ENCODE assay signal across 12 cellular contexts in genomic region chr19:41930926-41931592, GRCh38. TPM values are rescaled to one million over a fixed set of nuclear protein-coding genes. Genes with fewer than 3 reads are reported as not detected.
A peak's percentile ranks its signal among the peaks of the same experiment; 100 is the strongest.
DNase-seq lines count a peak whose midpoint lies in the region; ATAC-seq, FAIRE-seq and TF ChIP-seq lines count a peak whose summit lies in the region.
"Had no signal": no experiment of that assay in that cellular context is flagged by ENCODE, and none has a peak within 500 bp of the region (broad histone marks: within the 10 kb centered on the region; RNA-seq: fewer than 3 reads in every experiment).

No MANE protein-coding gene starts in this region.

- H4K20me1 ChIP-seq in IMR-90 (ENCODE audit: insufficient read depth, low read length): peaks cover 11% of the 10 kb centered on the region

- no TSS peak for BruUV-seq in IMR-90 (replicated peaks; lab: Mats Ljungman, UMichigan)

- H2BK15ac ChIP-seq in IMR-90 (ENCODE audit: low read depth, low read length): no peak overlapping the region

- no peak overlapping the region for H4K8ac ChIP-seq in IMR-90 (ENCODE audit: low read depth in 2 of 2, low read length in 2 of 2)

- peaks cover 3% of the 10 kb centered on the region; the same call in 1 of the 2 replicates for H3K9me3 ChIP-seq in IMR-90 (ENCODE audit: control insufficient read depth, insufficient read depth, low read length)

- H4K5ac ChIP-seq in IMR-90 (ENCODE audit: low read depth, low read length): no peak overlapping the region

- intact Hi-C loops in IMR-90 (cut with micrococcal nuclease): loop anchor here (5.0 kb wide), 1 partner anchor 49 kb away; the partner anchor contains the start of gene ARHGEF1

- H3K27me3 ChIP-seq in IMR-90 (ENCODE audit: control insufficient read depth, insufficient read depth, low read length): peaks cover 83% of the 10 kb centered on the region
- H3K27me3 ChIP-seq in kidney epithelial cell (ENCODE audit: control insufficient read depth, insufficient read depth, low read length): peaks cover 91% of the 10 kb centered on the region

- dilution Hi-C loops in IMR-90 (cut with HindIII; ENCODE audit: low sequenced_read_pairs, unreplicated experiment): no loop called here

- H2BK120ac ChIP-seq in IMR-90 (ENCODE audit: low read depth, low read length): no peak overlapping the region

- H2AFZ ChIP-seq in IMR-90 (replicated peaks; ENCODE audit: low read length, poor library complexity): no peak overlapping the region

- H2BK20ac ChIP-seq in IMR-90 (ENCODE audit: low read depth, low read length): no peak overlapping the region

- H3K14ac ChIP-seq in IMR-90 (replicated peaks; ENCODE audit: low read depth, low read length): no peak overlapping the region

- DNase-seq in COR-L47 (lab: John Stamatoyannopoulos, UW) (peak; percentile 76), IMR-90 (no peak), kidney epithelial cell (ENCODE audit: low read depth) (no peak), CD1c-positive myeloid dendritic cell (ENCODE audit: extremely low spot score) (no peak), urothelium cell line (ENCODE audit: low spot score) (no peak), cerebellum (ENCODE audit: low spot score) (no peak)
- DNase-seq: SHP77 had no signal

- no peak overlapping the region for H3K56ac ChIP-seq in IMR-90 (ENCODE audit: extremely low read depth, insufficient read depth, low read length)

- POLR2A ChIA-PET in IMR-90 (lab: Charles Lee; ENCODE audit: unreplicated experiment): no interaction called here

- H3K36me3 ChIP-seq in IMR-90 (ENCODE audit: control insufficient read depth, insufficient read depth, low read length) (no peaks in the 10 kb centered on the region), kidney epithelial cell (ENCODE audit: control insufficient read depth, insufficient read depth, low read length) (no peaks in the 10 kb centered on the region)

- H3K23ac ChIP-seq in IMR-90 (ENCODE audit: low read depth, low read length): no peak overlapping the region

- CTCF ChIA-PET in IMR-90 (lab: Yijun Ruan, JAX): no interaction called here

- no peak overlapping the region for H2BK5ac ChIP-seq in IMR-90 (ENCODE audit: low read depth, low read length, poor library complexity, severe bottlenecking)

- TF ChIP-seq POLR2A in IMR-90 (IDR thresholded peaks at IDR 0.05; ENCODE audit: low read depth, low read length): no peak

- H3K4me1 ChIP-seq in IMR-90 (ENCODE audit: control insufficient read depth, insufficient read depth, low read length): peaks cover 12% of the 10 kb centered on the region

- no peak overlapping the region for H2AK5ac ChIP-seq in IMR-90 (ENCODE audit: low read depth, low read length)

- H3K9ac ChIP-seq in IMR-90 (ENCODE audit: low read depth, low read length): no peak overlapping the region

- H3K9me1 ChIP-seq in IMR-90 (ENCODE audit: insufficient read depth, low read length): no peaks in the 10 kb centered on the region; the same call in 1 of the 2 replicates

- H3K4ac ChIP-seq in IMR-90 (ENCODE audit: low read depth, low read length): no peak overlapping the region

- no peak overlapping the region for H3K18ac ChIP-seq in IMR-90 (ENCODE audit: low read depth, low read length)

- in situ Hi-C loops in IMR-90 (cut with MboI; ENCODE audit: low sequenced_read_pairs): no loop called here

- ATAC-seq in IMR-90 (ENCODE audit: low read depth) (no peak), GM19395 (IDR thresholded peaks at IDR 0.05; ENCODE audit: unreplicated experiment) (no peak)

- H2AK9ac ChIP-seq in IMR-90 (replicated peaks; ENCODE audit: low read depth, low read length, poor library complexity): no peak overlapping the region

- H3K4me3 ChIP-seq in IMR-90 (ENCODE audit: insufficient read depth, low read depth, low read length) (no peak overlapping the region), WI38 (ENCODE audit: low read depth, low read length) (no peak overlapping the region), kidney epithelial cell (ENCODE audit: low read depth, low read length) (no peak overlapping the region)
- H3K4me3 ChIP-seq: smooth muscle cell had no signal

- H4K91ac ChIP-seq in IMR-90 (ENCODE audit: insufficient read depth, low read depth, low read length): no peak overlapping the region

- WGBS in IMR-90 (ENCODE audit: extremely low coverage in 2 of 2, insufficient read length in 1 of 2), 2 experiments: no CpG with 5 or more reads among the region's 17 CpGs

- no peak overlapping the region for H3K27ac ChIP-seq in IMR-90 (ENCODE audit: insufficient read depth, low read length)

- TF ChIP-seq RAD21 in IMR-90 (IDR thresholded peaks at IDR 0.05; ENCODE audit: low read length): no peak

- TF ChIP-seq CTCF in IMR-90 (conservative IDR thresholded peaks at IDR 0.05; ENCODE audit: low read depth, low read length) (peak; percentile 36), WI38 (IDR thresholded peaks at IDR 0.05; ENCODE audit: low read depth, low read length) (peak; percentile 33), kidney epithelial cell (IDR thresholded peaks at IDR 0.05; ENCODE audit: insufficient read depth, low read length, poor library complexity, severe bottlenecking) (peak; percentile 61)

- H3K4me2 ChIP-seq in IMR-90 (ENCODE audit: low read depth, low read length): no peak overlapping the region
- H3K4me2 ChIP-seq: smooth muscle cell had no signal

- no peak for FAIRE-seq in urothelium cell line (lab: Jason Lieb, UNC)

- H3K79me1 ChIP-seq in IMR-90 (ENCODE audit: low read depth in 1 of 2, low read length in 2 of 2): no peaks in the 10 kb centered on the region

TF ChIP-seq in IMR-90, 13 proteins besides CTCF, POLR2A, EP300 and RAD21:
- TF ChIP-seq BHLHE40 (IDR thresholded peaks at IDR 0.05; ENCODE audit: low read depth, low read length): no peak
- TF ChIP-seq MAFK (IDR thresholded peaks at IDR 0.05; ENCODE audit: low read depth, low read length): no peak
- TF ChIP-seq MAZ (IDR thresholded peaks at IDR 0.05; ENCODE audit: borderline replicate concordance, low read depth, low read length): no peak
- TF ChIP-seq SMC3 (IDR thresholded peaks at IDR 0.05; ENCODE audit: low read depth, low read length): no peak
- TF ChIP-seq MXI1 (IDR thresholded peaks at IDR 0.05; ENCODE audit: borderline replicate concordance, low read depth, low read length): no peak
- TF ChIP-seq RCOR1 (IDR thresholded peaks at IDR 0.05; ENCODE audit: insufficient replicate concordance, low read length): no peak
- TF ChIP-seq USF2 (IDR thresholded peaks at IDR 0.05; ENCODE audit: low read depth, low read length): no peak

RNA-seq across cellular contexts. Expression of gene ERFL, which starts 2.8 kb away (rescaled TPM):
- total RNA-seq in IMR-90 (2012; rRNA removed) (not detected in 2 replicates), kidney epithelial cell (not detected in 2 replicates), cerebellum (not detected)
- polyA plus RNA-seq in IMR-90 (2012; rRNA removed): 0.09 TPM in 1 of 2 replicates, not detected in the other
- 0.02 and 0.08 TPM in 2 replicates for polyA plus RNA-seq in IMR-90 (2012; cell fraction: cytosol; rRNA removed)
- polyA plus RNA-seq in IMR-90 (2012; cell fraction: nucleus; rRNA removed; ENCODE audit: low replicate concordance): 0.26 and 0.53 TPM in 2 replicates
- total RNA-seq: dermis microvascular lymphatic vessel endothelial cell, liver had no signal
- polyA plus RNA-seq: liver had no signal

RNA-seq across cellular contexts. Expression of gene RABAC1, which starts 28.1 kb away (rescaled TPM):
- total RNA-seq in IMR-90 (2012; rRNA removed) (117 and 145 TPM in 2 replicates), kidney epithelial cell (126 and 130 TPM in 2 replicates), cerebellum (62.8 TPM)
- 276 and 320 TPM in 2 replicates for polyA plus RNA-seq in IMR-90 (2012; rRNA removed)
- polyA plus RNA-seq in IMR-90 (2012; cell fraction: cytosol; rRNA removed): 632 and 774 TPM in 2 replicates
- 305 and 429 TPM in 2 replicates for polyA plus RNA-seq in IMR-90 (2012; cell fraction: nucleus; rRNA removed; ENCODE audit: low replicate concordance)

RNA-seq across cellular contexts. Expression of gene ARHGEF1, which starts 48.1 kb away (rescaled TPM):
- total RNA-seq in IMR-90 (2012; rRNA removed): 11.5 and 12.5 TPM in 2 replicates
- polyA plus RNA-seq in IMR-90 (2012; rRNA removed): 47.1 and 51.2 TPM in 2 replicates
- 42.5 and 58.8 TPM in 2 replicates for polyA plus RNA-seq in IMR-90 (2012; cell fraction: cytosol; rRNA removed)
- polyA plus RNA-seq in IMR-90 (2012; cell fraction: nucleus; rRNA removed; ENCODE audit: low replicate concordance): 228 and 380 TPM in 2 replicates
- 72.2 and 81.5 TPM in 2 replicates for total RNA-seq in kidney epithelial cell
- 11.2 TPM for total RNA-seq in cerebellum

RNA-seq across cellular contexts. Expression of gene CD79A, which starts 54.0 kb away (rescaled TPM):
- total RNA-seq in IMR-90 (2012; rRNA removed): not detected in 2 replicates
- 0.19 and 0.24 TPM in 2 replicates for polyA plus RNA-seq in IMR-90 (2012; rRNA removed)
- polyA plus RNA-seq in IMR-90 (2012; cell fraction: cytosol; rRNA removed): 0.10 and 0.37 TPM in 2 replicates
- 0.06 and 0.25 TPM in 2 replicates for polyA plus RNA-seq in IMR-90 (2012; cell fraction: nucleus; rRNA removed; ENCODE audit: low replicate concordance)
- 0.27 TPM in 1 of 2 replicates, not detected in the other for total RNA-seq in kidney epithelial cell
- total RNA-seq in cerebellum: not detected
- total RNA-seq: smooth muscle cell had no signal
